11 cellular contexts compared by ENCODE assay signal in the genomic region with DNA sequence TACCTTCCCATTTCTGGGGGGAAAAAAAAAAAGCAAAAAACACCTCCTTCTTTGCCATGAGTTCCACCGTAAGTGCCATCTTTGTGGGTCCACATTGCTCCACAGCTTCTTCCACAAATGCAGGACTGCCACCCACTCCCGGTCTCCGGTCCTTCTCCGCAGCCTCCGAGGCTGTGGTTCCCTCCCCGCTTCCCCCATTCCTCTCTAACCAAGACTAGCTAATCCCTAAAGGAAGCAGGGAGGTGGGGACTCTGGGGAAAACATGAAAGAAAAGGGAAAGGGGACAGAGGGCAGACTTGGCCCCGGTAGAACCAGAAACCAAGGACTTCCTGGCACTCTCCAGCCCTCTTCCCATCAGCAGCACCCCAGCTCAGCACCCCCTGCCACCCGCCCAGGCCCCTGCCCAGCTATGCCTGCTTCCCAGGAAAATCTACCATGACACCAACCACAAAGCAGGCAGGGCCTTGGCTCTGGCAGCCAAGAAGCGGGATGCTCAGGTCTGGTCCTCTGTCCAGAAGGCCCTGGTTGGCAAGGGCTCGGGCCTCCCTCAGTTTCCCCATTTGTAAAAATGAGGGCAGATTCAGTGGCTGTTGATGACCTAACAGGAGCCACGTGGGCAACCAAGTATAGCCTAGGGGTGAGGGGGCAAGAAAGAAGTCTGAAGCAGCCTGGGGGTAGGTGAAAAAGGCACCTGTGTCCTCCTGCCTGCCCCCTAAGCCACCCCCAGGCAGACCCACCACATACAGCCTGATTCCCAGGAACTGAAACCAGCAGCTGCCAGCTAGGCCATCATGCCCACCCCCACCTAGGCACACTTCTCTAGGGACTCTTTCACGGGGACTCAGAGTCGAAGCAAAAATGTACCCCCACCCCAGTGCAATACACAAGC. TPM values are rescaled to one million over a fixed set of nuclear protein-coding genes. Genes with fewer than 3 reads are reported as not detected.
DNase-seq lines count a peak whose midpoint lies in the region; ATAC-seq, FAIRE-seq and TF ChIP-seq lines count a peak whose summit lies in the region.
"Had no signal": no experiment of that assay in that cellular context is flagged by ENCODE, and none has a peak within 500 bp of the region (broad histone marks: within the 10 kb centered on the region; RNA-seq: fewer than 3 reads in every experiment).

No MANE protein-coding gene starts in this region.

- H3K4me3 ChIP-seq in HFF-Myc (replicated peaks; ENCODE audit: low read depth, low read length) (peak overlapping the region; percentile 74), brain microvascular endothelial cell (ENCODE audit: low read depth, low read length) (peak overlapping the region; percentile 91), kidney epithelial cell (ENCODE audit: low read depth, low read length) (peak overlapping the region; percentile 79), small intestine (ENCODE audit: low read depth in 1 of 2, low read length in 2 of 2) (peak overlapping the region; percentile 21 to 91)

- H3K4me1 ChIP-seq in small intestine (ENCODE audit: control insufficient read depth in 2 of 2, insufficient read depth in 1 of 2, low read depth in 1 of 2, low read length in 1 of 2) = peaks cover 0 to 6% of the 10 kb centered on the region in 2 donors

- peaks cover 36% of the 10 kb centered on the region for H3K36me3 ChIP-seq in brain microvascular endothelial cell (replicated peaks)
- H3K36me3 ChIP-seq in kidney epithelial cell (ENCODE audit: control insufficient read depth, insufficient read depth, low read length) = peaks cover 4% of the 10 kb centered on the region
- H3K36me3 ChIP-seq in small intestine (ENCODE audit: control insufficient read depth in 2 of 2, insufficient read depth in 2 of 2, low read length in 2 of 2) = peaks cover 0 to 5% of the 10 kb centered on the region in 2 donors

- WGBS in small intestine, 3 donors = 56 to 59% (median 57%) methylated on average over 13 of the region's 13 CpGs

- DNase-seq in HFF-Myc (ENCODE audit: extremely low read depth, low read depth) (no peak), brain microvascular endothelial cell (no peak), kidney epithelial cell (ENCODE audit: low read depth) (no peak), small intestine (no peak), NK-92 (lab: John Stamatoyannopoulos, UW; ENCODE audit: unreplicated experiment) (no peak), pons (ENCODE audit: low spot score) (no peak), NCI-H146 (lab: John Stamatoyannopoulos, UW) (no peak)
- no peak for DNase-seq in activated naive CD4-positive, alpha-beta T cell treated with anti-CD3 and anti-CD28 coated beads, Interleukin-2, amount 50 U/mL, for 72 hours (ENCODE audit: low spot score in 2 of 2)
- DNase-seq: activated CD4-positive, alpha-beta T cell treated with anti-CD3 and anti-CD28 coated beads for 48 hours; NCI-H510A treated with DMSO at 0.1 percent for 48 hours had no signal

- TF ChIP-seq CTCF in HFF-Myc (IDR thresholded peaks at IDR 0.05; ENCODE audit: low read depth, low read length, missing control alignments) (no peak), brain microvascular endothelial cell (IDR thresholded peaks at IDR 0.05; ENCODE audit: low read depth, low read length, missing control alignments) (no peak), kidney epithelial cell (IDR thresholded peaks at IDR 0.05; ENCODE audit: insufficient read depth, low read length, poor library complexity, severe bottlenecking) (no peak)

- H3K27me3 ChIP-seq in brain microvascular endothelial cell (replicated peaks) = no peaks in the 10 kb centered on the region
- no peaks in the 10 kb centered on the region for H3K27me3 ChIP-seq in kidney epithelial cell (ENCODE audit: control insufficient read depth, insufficient read depth, low read length)
- H3K27me3 ChIP-seq in small intestine (ENCODE audit: control insufficient read depth in 2 of 2, insufficient read depth in 2 of 2, low read length in 2 of 2) = no peaks in the 10 kb centered on the region

- peak overlapping the region; percentile 53 for H3K27ac ChIP-seq in brain microvascular endothelial cell
- H3K27ac ChIP-seq in small intestine (ENCODE audit: low read depth in 1 of 2, low read length in 1 of 2) = peak overlapping the region; percentile 1 to 96

- H3K36me3 Mint-ChIP-seq in activated naive CD4-positive, alpha-beta T cell treated with anti-CD3 and anti-CD28 coated beads, Interleukin-2, amount 50 U/mL, for 72 hours = no peaks in the 10 kb centered on the region

- H3K27ac Mint-ChIP-seq in activated naive CD4-positive, alpha-beta T cell treated with anti-CD3 and anti-CD28 coated beads, Interleukin-2, amount 50 U/mL, for 72 hours = no peak overlapping the region
- H3K27ac Mint-ChIP-seq: stimulated activated naive CD8-positive, alpha-beta T cell treated with anti-CD3 and anti-CD28 coated beads, Interleukin-15, Interleukin-2, amounts not matched to agents 100 ng/mL and 50 ng/mL, for 24 hours had no signal

- no peak for FAIRE-seq in small intestine (lab: Jason Lieb, UNC)

- no peaks in the 10 kb centered on the region for H3K9me3 ChIP-seq in small intestine (ENCODE audit: control insufficient read depth, low read depth)

- ATAC-seq in activated naive CD4-positive, alpha-beta T cell treated with anti-CD3 and anti-CD28 coated beads, Interleukin-2, amount 50 U/mL, for 72 hours = no peak

- H3K9me3 Mint-ChIP-seq in activated naive CD4-positive, alpha-beta T cell treated with anti-CD3 and anti-CD28 coated beads, Interleukin-2, amount 50 U/mL, for 72 hours = no peaks in the 10 kb centered on the region
- H3K9me3 Mint-ChIP-seq: stimulated activated naive CD8-positive, alpha-beta T cell treated with anti-CD3 and anti-CD28 coated beads, Interleukin-15, Interleukin-2, amounts not matched to agents 100 ng/mL and 50 ng/mL, for 24 hours had no signal

- in situ Hi-C loops in brain microvascular endothelial cell (cut with HindIII; ENCODE audit: low pct_ligation_motif_present, low sequenced_read_pairs) = no loop called here

RNA-seq across cellular contexts. Expression of a gene that starts 2.5 kb away (rescaled TPM):
- total RNA-seq in kidney epithelial cell = 211 and 234 TPM in 2 replicates
- 10 to 100 TPM; 16.4 to 23.8 (median 23.3) TPM for polyA plus RNA-seq in small intestine
- under 1 TPM; 0.07 to 0.16 TPM for total RNA-seq in activated naive CD4-positive, alpha-beta T cell treated with anti-CD3 and anti-CD28 coated beads, Interleukin-2, amount 50 U/mL, for 72 hours

RNA-seq across cellular contexts. Expression of a gene that starts 59.1 kb away (rescaled TPM):
- 2.7 and 5.6 TPM in 2 replicates for total RNA-seq in kidney epithelial cell
- polyA plus RNA-seq in small intestine = 10 to 100 TPM in 1 of 3 donors, 1 to 10 TPM in 2; 2.2 to 10.4 (median 4.6) TPM
- total RNA-seq in activated naive CD4-positive, alpha-beta T cell treated with anti-CD3 and anti-CD28 coated beads, Interleukin-2, amount 50 U/mL, for 72 hours = 10 to 100 TPM in 1 of 2 donors, 1 to 10 TPM in 1; 8.4 to 10.1 TPM

Comparison
In these comparisons a context has a peak if more than half of its experiments do, and no peak if none do; other contexts are left out.
1. RNA of a gene that starts 2.5 kb away (total RNA-seq): 211 to 234 TPM in kidney epithelial cell; 0.07 to 0.16 TPM in activated naive CD4-positive, alpha-beta T cell treated with anti-CD3 and anti-CD28 coated beads, Interleukin-2, amount 50 U/mL, for 72 hours; every median in the first group is over 100 times any median in the second.
2. Peak in every context shown above with its lines, with median percentiles within 50 percentile points of each other: H3K4me3 ChIP-seq.